Comparison of ENCODE assay signal across 18 cellular contexts in the genomic region with DNA sequence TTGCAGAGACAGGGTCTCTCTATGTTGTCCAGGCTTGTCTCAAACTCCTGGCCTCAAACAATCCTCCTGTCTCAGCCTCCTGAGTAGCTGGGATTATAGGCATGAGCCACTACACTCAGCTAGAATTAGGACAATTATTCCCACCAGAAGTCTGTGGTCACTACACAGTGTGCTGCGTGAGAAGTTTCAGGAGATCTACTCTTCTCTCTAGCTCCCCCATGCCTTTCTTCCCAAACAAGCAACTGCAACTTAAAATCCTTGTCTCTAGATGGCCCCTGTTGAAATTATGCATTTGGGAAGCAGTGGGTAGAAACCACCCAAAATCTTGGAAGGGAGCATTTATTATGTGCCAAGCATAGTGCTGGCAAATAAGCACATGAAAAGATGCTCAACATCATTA. TPM values are rescaled to one million over a fixed set of nuclear protein-coding genes. Genes with fewer than 3 reads are reported as not detected.
DNase-seq lines count a peak whose midpoint lies in the region; ATAC-seq, FAIRE-seq and TF ChIP-seq lines count a peak whose summit lies in the region.
"Had no signal": no experiment of that assay in that cellular context is flagged by ENCODE, and none has a peak within 500 bp of the region (broad histone marks: within the 10 kb centered on the region; RNA-seq: fewer than 3 reads in every experiment).

No MANE protein-coding gene starts in this region.

- peak; percentile 28 for DNase-seq in A673 (ENCODE audit: low spot score)
- no peak for DNase-seq in GM19239 (ENCODE audit: insufficient read length, low spot score)
- DNase-seq in PC-3, result no peak
- DNase-seq in fibroblast of lung (ENCODE audit: low read depth in 2 of 2), result no peak
- DNase-seq in activated CD4-positive, CD25-positive, alpha-beta regulatory T cell treated with anti-CD3 and anti-CD28 coated beads, Interleukin-2, amount 50 U/mL, for 72 hours, result no peak
- DNase-seq in DMS53 treated with DMSO at 0.1 percent for 48 hours (lab: John Stamatoyannopoulos, UW; ENCODE audit: unreplicated experiment), result no peak
- DNase-seq: activated CD4-positive, alpha-beta T cell treated with anti-CD3 and anti-CD28 coated beads, Interleukin-2, amount 10 ng/mL, durations not matched to agents 7 days and 5 days; activated T-cell treated with anti-CD3 and anti-CD28 coated beads, Interleukin-2, amount 50 U/mL, for 24 hours; DND-41; midbrain; MM.1S; NCI-H748 treated with DMSO at 0.1 percent for 48 hours; tibial artery had no signal

- H3K27me3 ChIP-seq in A673 (replicated peaks; ENCODE audit: insufficient read depth, low read depth, low read length, poor library complexity) (no peaks in the 10 kb centered on the region), PC-3 (ENCODE audit: low read length) (no peaks in the 10 kb centered on the region), fibroblast of lung (ENCODE audit: control insufficient read depth, insufficient read depth, low read length) (no peaks in the 10 kb centered on the region)
- H3K27me3 ChIP-seq: tibial artery had no signal

- H3K79me2 ChIP-seq in PC-3 (ENCODE audit: low read length) (no peaks in the 10 kb centered on the region), fibroblast of lung (ENCODE audit: control insufficient read depth, insufficient read depth, low read length) (no peaks in the 10 kb centered on the region)

- H3K4me3 ChIP-seq in A673 (ENCODE audit: low read depth, low read length, poor library complexity, severe bottlenecking), result no peak overlapping the region
- no peak overlapping the region for H3K4me3 ChIP-seq in PC-3 (ENCODE audit: low read length)
- no peak overlapping the region for H3K4me3 ChIP-seq in fibroblast of lung (replicated peaks in 1 of 4; ENCODE audit: control extremely low read depth in 1 of 4, insufficient read depth in 1 of 4, low read depth in 3 of 4, low read length in 4 of 4)
- H3K4me3 ChIP-seq: tibial artery had no signal

- CTCF ChIA-PET in A673 (lab: Charles Lee), result no interaction called here
- CTCF ChIA-PET in PC-3 (lab: Charles Lee), result interaction anchor here (0.5 to 1.0 kb wide), 3 partner anchors 25 to 225 kb away, joined by 3 to 4 read pairs (median 3); partner anchors contain the start of gene HTATSF1

- H3K4me2 ChIP-seq in PC-3 (ENCODE audit: low read length) (no peak overlapping the region), fibroblast of lung (ENCODE audit: extremely low read depth, insufficient read depth, low read length) (no peak overlapping the region)

- TF ChIP-seq CTCF in A673 (conservative IDR thresholded peaks at IDR 0.05; ENCODE audit: low read depth, low read length) (peak; percentile 36), PC-3 (conservative IDR thresholded peaks at IDR 0.05; ENCODE audit: low read depth, low read length) (peak; percentile 41; the same call in 1 of the 2 replicates), fibroblast of lung (conservative IDR thresholded peaks at IDR 0.05 in 1 of 2, IDR thresholded peaks at IDR 0.05 in 1 of 2; ENCODE audit: low read depth in 1 of 2, low read length in 2 of 2) (peak; percentile 13 to 16)

- intact Hi-C loops in A673 (cut with micrococcal nuclease; ENCODE audit: unreplicated experiment), result no loop called here
- intact Hi-C loops in PC-3 (cut with micrococcal nuclease), result no loop called here

- no peak overlapping the region for H3K27ac ChIP-seq in A673 (ENCODE audit: low read depth, low read length, poor library complexity, severe bottlenecking)
- H3K27ac ChIP-seq in PC-3 (ENCODE audit: low read length), result no peak overlapping the region
- no peak overlapping the region for H3K27ac ChIP-seq in fibroblast of lung (ENCODE audit: insufficient read depth, low read length)

- H3K36me3 ChIP-seq in A673 (ENCODE audit: insufficient read depth, low read length, poor library complexity, severe bottlenecking) (no peaks in the 10 kb centered on the region), PC-3 (ENCODE audit: low read depth, low read length) (no peaks in the 10 kb centered on the region), fibroblast of lung (ENCODE audit: control insufficient read depth, insufficient read depth, low read length) (no peaks in the 10 kb centered on the region)
- H3K36me3 ChIP-seq: tibial artery had no signal

- H2AFZ ChIP-seq in PC-3 (ENCODE audit: low read length), result no peak overlapping the region
- no peak overlapping the region for H2AFZ ChIP-seq in fibroblast of lung (ENCODE audit: low read length)

- H3K9ac ChIP-seq in PC-3 (ENCODE audit: low read length) (no peak overlapping the region), fibroblast of lung (ENCODE audit: insufficient read depth, low read length) (no peak overlapping the region)

- H3K9me3 ChIP-seq in A673 (ENCODE audit: low read depth, low read length, poor library complexity, severe bottlenecking) (no peaks in the 10 kb centered on the region), PC-3 (ENCODE audit: low read length) (no peaks in the 10 kb centered on the region), fibroblast of lung (ENCODE audit: control insufficient read depth, insufficient read depth, low read depth, low read length) (no peaks in the 10 kb centered on the region)
- H3K9me3 ChIP-seq: tibial artery had no signal

- FAIRE-seq in GM19239 (lab: Jason Lieb, UNC), result peak; percentile 59

- H3K9me2 ChIP-seq in PC-3 (replicated peaks; ENCODE audit: low read length), result no peaks in the 10 kb centered on the region

- peak; percentile 58; the same call in 1 of the 2 replicates for ATAC-seq in PC-3
- ATAC-seq in GM21423 (IDR thresholded peaks at IDR 0.05; ENCODE audit: unreplicated experiment), result no peak
- no peak for ATAC-seq in GM21515 (IDR thresholded peaks at IDR 0.05; ENCODE audit: unreplicated experiment)
- ATAC-seq: Right ventricle myocardium inferior had no signal

- POLR2A ChIA-PET in A673 (lab: Charles Lee; ENCODE audit: low non-redundant PET) (no interaction called here), PC-3 (lab: Charles Lee; ENCODE audit: unreplicated experiment) (no interaction called here)

- BruUV-seq in A673 (replicated peaks; lab: Mats Ljungman, UMichigan) (no TSS peak), PC-3 (replicated peaks; lab: Mats Ljungman, UMichigan) (no TSS peak)

- no peaks in the 10 kb centered on the region for H3F3A ChIP-seq in PC-3 (ENCODE audit: low read length, unreplicated experiment)

- H4K20me1 ChIP-seq in PC-3 (ENCODE audit: low read length), result no peaks in the 10 kb centered on the region
- H4K20me1 ChIP-seq in fibroblast of lung (ENCODE audit: control insufficient read depth, extremely low read depth, insufficient read depth, low read length), result no peaks in the 10 kb centered on the region

- H3K4me1 ChIP-seq in A673 (ENCODE audit: insufficient read depth, low read length, poor library complexity, severe bottlenecking), result no peaks in the 10 kb centered on the region
- H3K4me1 ChIP-seq in PC-3 (ENCODE audit: insufficient read depth, low read length), result no peaks in the 10 kb centered on the region
- no peaks in the 10 kb centered on the region for H3K4me1 ChIP-seq in fibroblast of lung (ENCODE audit: control insufficient read depth, extremely low read depth, insufficient read depth, low read length)

RNA-seq across cellular contexts. Expression of gene MAP7D3, which starts 21.1 kb away (rescaled TPM):
- total RNA-seq in A673 (2021) (12.4 and 12.9 TPM in 2 replicates), PC-3 (2014; rRNA removed) (0.40 and 0.69 TPM in 2 replicates), fibroblast of lung (19.0 and 20.5 TPM in 2 replicates)
- 18.4 and 30.7 TPM in 2 replicates for polyA plus RNA-seq in fibroblast of lung
- polyA plus RNA-seq in fibroblast of lung (2012), result 23.0 and 40.2 TPM in 2 replicates
- 22.0 and 25.2 TPM in 2 replicates for polyA minus RNA-seq in fibroblast of lung (ENCODE audit: low replicate concordance)

RNA-seq across cellular contexts. Expression of gene ADGRG4, which starts 28.4 kb away (rescaled TPM):
- not detected in 2 replicates for total RNA-seq in A673 (2021)
- not detected in 2 replicates for total RNA-seq in PC-3 (2014; rRNA removed)
- not detected in 2 replicates for total RNA-seq in fibroblast of lung
- 0.03 TPM in 1 of 2 replicates, not detected in the other for polyA plus RNA-seq in fibroblast of lung
- 0.01 TPM in 1 of 2 replicates, not detected in the other for polyA plus RNA-seq in fibroblast of lung (2012)
- not detected in 2 replicates for polyA minus RNA-seq in fibroblast of lung (ENCODE audit: low replicate concordance)
- total RNA-seq: activated CD4-positive, alpha-beta T cell treated with anti-CD3 and anti-CD28 coated beads, Interleukin-2, amount 10 ng/mL, durations not matched to agents 7 days and 5 days; cerebellum; kidney epithelial cell; Right ventricle myocardium inferior had no signal
